Comparison of ENCODE assay signal across 1 cellular context in genomic region chr21:33761104-33762036, GRCh38.
A peak's percentile ranks its signal among the peaks of the same experiment; 100 is the strongest.
TF ChIP-seq lines count a peak whose summit lies in the region.

No MANE protein-coding gene starts in this region.

TF ChIP-seq in HEK293, 187 proteins besides CTCF, POLR2A, EP300 and RAD21 (continued from another document and continues in another):
- TF ChIP-seq SP3 (tag by site-specific recombination; IDR thresholded peaks at IDR 0.05), result no peak
- no peak for TF ChIP-seq ZNF792 (tag by site-specific recombination; IDR thresholded peaks at IDR 0.05)
- TF ChIP-seq ZNF10 (tag by site-specific recombination; IDR thresholded peaks at IDR 0.05), result 0 out of 2 replicates have a peak, but pooled peaks have one; percentile 66
- TF ChIP-seq ZNF629 (tag by site-specific recombination; IDR thresholded peaks at IDR 0.05), result peak; percentile 96
- peak; percentile 80 for TF ChIP-seq ZBTB17 (tag by site-specific recombination; IDR thresholded peaks at IDR 0.05)
- TF ChIP-seq SP7 (tag by site-specific recombination; IDR thresholded peaks at IDR 0.05), result peak; percentile 89
- peak; percentile 27; the same call in 1 of the 2 replicates for TF ChIP-seq WT1 (tag by site-specific recombination; IDR thresholded peaks at IDR 0.05)
- TF ChIP-seq ZNF777 (tag by site-specific recombination; IDR thresholded peaks at IDR 0.05; ENCODE audit: borderline replicate concordance), result no peak
- no peak for TF ChIP-seq ZFHX2 (tag by site-specific recombination; conservative IDR thresholded peaks at IDR 0.05)
- no peak for TF ChIP-seq ZNF610 (tag by site-specific recombination; IDR thresholded peaks at IDR 0.05; ENCODE audit: borderline replicate concordance)
- peak; percentile 29; the same call in 1 of the 2 replicates for TF ChIP-seq ZBTB44 (tag by site-specific recombination; IDR thresholded peaks at IDR 0.05)
- TF ChIP-seq ZEB2 (tag by site-specific recombination; IDR thresholded peaks at IDR 0.05), result peak; percentile 91
- TF ChIP-seq ZNF335 (tag by site-specific recombination; conservative IDR thresholded peaks at IDR 0.05), result peak; percentile 92
- no peak for TF ChIP-seq ZNF138 (tag by site-specific recombination; IDR thresholded peaks at IDR 0.05; ENCODE audit: borderline replicate concordance)
- peak; percentile 68; the same call in 1 of the 2 replicates for TF ChIP-seq ZNF600 (tag by site-specific recombination; IDR thresholded peaks at IDR 0.05)
- TF ChIP-seq ZNF670 (tag by site-specific recombination; IDR thresholded peaks at IDR 0.05; ENCODE audit: low read depth), result no peak
- TF ChIP-seq PRDM10 (tag by site-specific recombination; IDR thresholded peaks at IDR 0.05), result peak; percentile 94
- TF ChIP-seq ZBTB49 (tag by site-specific recombination; IDR thresholded peaks at IDR 0.05; ENCODE audit: low read depth), result no peak
- TF ChIP-seq ATF2 (tag by site-specific recombination; IDR thresholded peaks at IDR 0.05; ENCODE audit: low read depth), result peak; percentile 94
- peak; percentile 95 for TF ChIP-seq PRDM6 (tag by site-specific recombination; IDR thresholded peaks at IDR 0.05)
- no peak for TF ChIP-seq ZNF530 (tag by site-specific recombination; IDR thresholded peaks at IDR 0.05; ENCODE audit: low read depth)
- TF ChIP-seq ZNF701 (tag by site-specific recombination; IDR thresholded peaks at IDR 0.05), result no peak
- TF ChIP-seq ZNF660 (tag by site-specific recombination; IDR thresholded peaks at IDR 0.05), result peak; percentile 97
- TF ChIP-seq ZNF23 (tag by site-specific recombination; IDR thresholded peaks at IDR 0.05; ENCODE audit: borderline replicate concordance), result no peak
- TF ChIP-seq ZSCAN18 (tag by site-specific recombination; IDR thresholded peaks at IDR 0.05), result no peak
- no peak for TF ChIP-seq ZNF175 (tag by site-specific recombination; IDR thresholded peaks at IDR 0.05)
- peak; percentile 28; the same call in 1 of the 2 replicates for TF ChIP-seq ZNF580 (tag by site-specific recombination; IDR thresholded peaks at IDR 0.05)
- 0 out of 2 replicates have a peak, but pooled peaks have one; percentile 38 for TF ChIP-seq ZNF350 (tag by site-specific recombination; IDR thresholded peaks at IDR 0.05)
- TF ChIP-seq KLF1 (tag by site-specific recombination; IDR thresholded peaks at IDR 0.05), result no peak
- TF ChIP-seq SETDB1 (IDR thresholded peaks at IDR 0.05; ENCODE audit: insufficient read length, low read length), result no peak
- TF ChIP-seq PBX3 (CRISPR knock-in tag; IDR thresholded peaks at IDR 0.05), result no peak
- peak; percentile 66 for TF ChIP-seq ZBTB8A (tag by site-specific recombination; IDR thresholded peaks at IDR 0.05)
- TF ChIP-seq ZNF518A (tag by site-specific recombination; conservative IDR thresholded peaks at IDR 0.05; ENCODE audit: low read depth), result no peak; the same call in none of the 2 replicates
- peak; percentile 53; the same call in 1 of the 2 replicates for TF ChIP-seq ZBTB48 (tag by site-specific recombination; IDR thresholded peaks at IDR 0.05)
- 0 out of 2 replicates have a peak, but pooled peaks have one; percentile 43 for TF ChIP-seq ZNF292 (tag by site-specific recombination; IDR thresholded peaks at IDR 0.05; ENCODE audit: borderline replicate concordance, low read depth)
